ENCODE assay signal across 17 cellular contexts in the genomic region with DNA sequence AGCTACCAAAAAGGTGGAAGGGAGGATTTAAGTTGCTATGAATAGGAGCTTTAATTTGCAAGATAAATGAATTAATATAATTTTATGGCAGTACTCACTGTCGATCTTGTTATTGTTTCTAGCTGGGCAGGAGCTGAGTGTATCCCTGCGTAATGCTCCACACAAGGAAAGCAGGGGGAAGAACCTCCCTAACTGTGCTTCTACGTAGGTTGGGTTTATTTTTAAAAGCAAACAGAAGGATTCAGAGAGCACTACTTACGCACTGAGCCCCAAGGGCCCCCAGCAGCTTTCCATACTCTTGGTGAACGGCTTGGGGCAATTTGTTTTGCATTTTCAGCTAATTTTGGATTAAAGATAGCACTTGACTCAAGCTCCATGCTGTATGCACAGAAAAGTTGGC. TPM values are rescaled to one million over a fixed set of nuclear protein-coding genes. Genes with fewer than 3 reads are reported as not detected.
DNase-seq lines count a peak whose midpoint lies in the region; ATAC-seq, FAIRE-seq and TF ChIP-seq lines count a peak whose summit lies in the region.
"Had no signal": no experiment of that assay in that cellular context is flagged by ENCODE, and none has a peak within 500 bp of the region (broad histone marks: within the 10 kb centered on the region; RNA-seq: fewer than 3 reads in every experiment).

No MANE protein-coding gene starts in this region.

- RAD21 ChIA-PET in GM12878 (lab: Charles Lee; ENCODE audit: unreplicated experiment): interaction anchor here (0.8 to 2.7 kb wide), 6 partner anchors 10 to 174 kb away, joined by 3 to 23 read pairs (median 3); a partner anchor contains a TSS

- DNase-seq in natural killer cell treated with Interleukin-12 subunit alpha and Interleukin-12 subunit beta and Interleukin-15 and Interleukin-18, amount 100 ng/mL, for 72 hours (ENCODE audit: low spot score): no peak
- no peak for DNase-seq in natural killer cell
- no peak for DNase-seq in GM12878 (ENCODE audit: low read depth, low spot score)
- DNase-seq in iris pigment epithelial cell (ENCODE audit: low read depth): peak; percentile 10
- no peak for DNase-seq in naive thymus-derived CD4-positive, alpha-beta T cell
- no peak for DNase-seq in AML-193 (lab: John Stamatoyannopoulos, UW)
- no peak for DNase-seq in NCI-H1092 (lab: John Stamatoyannopoulos, UW)
- DNase-seq: ACHN; BE2C; CD8-positive, alpha-beta T cell; DND-41; GF-D8; NCI-H1048; NCI-H1694 treated with DMSO at 0.1 percent for 48 hours; PC-9 had no signal

- TF ChIP-seq RAD21 in GM12878 (IDR thresholded peaks at IDR 0.05; ENCODE audit: insufficient read depth, low read depth, low read length): no peak

- H3K4me3 ChIP-seq in GM12878: no peak overlapping the region
- H3K4me3 ChIP-seq in naive thymus-derived CD4-positive, alpha-beta T cell (ENCODE audit: low read length): no peak overlapping the region
- H3K4me3 ChIP-seq: GM23338, K562, PC-9 had no signal

- FAIRE-seq in GM12878 (lab: Jason Lieb, UNC): no peak
- FAIRE-seq: K562 had no signal

- peak overlapping the region; percentile 97 to 98 for H3K27ac Mint-ChIP-seq in natural killer cell treated with Interleukin-12 subunit alpha and Interleukin-12 subunit beta and Interleukin-15 and Interleukin-18, amount 100 ng/mL, for 72 hours
- H3K27ac Mint-ChIP-seq in natural killer cell: peak overlapping the region in 1 of 2 donors; percentile 70
- H3K27ac Mint-ChIP-seq in naive thymus-derived CD4-positive, alpha-beta T cell: no peak overlapping the region
- H3K27ac Mint-ChIP-seq: CD8-positive, alpha-beta T cell; GM23338 had no signal

- H3K4me1 Mint-ChIP-seq in natural killer cell treated with Interleukin-12 subunit alpha and Interleukin-12 subunit beta and Interleukin-15 and Interleukin-18, amount 100 ng/mL, for 72 hours (ENCODE audit: low read depth in 2 of 2): peaks cover 89 to 96% of the 10 kb centered on the region in 2 donors
- H3K4me1 Mint-ChIP-seq in natural killer cell: peaks cover 33 to 48% of the 10 kb centered on the region in 2 donors
- H3K4me1 Mint-ChIP-seq in naive thymus-derived CD4-positive, alpha-beta T cell: peaks cover 28 to 86% (median 29%) of the 10 kb centered on the region in 7 donors

- in situ Hi-C loops in GM12878 (cut with MboI): no loop called here

- BruUV-seq in GM12878 (replicated peaks; lab: Mats Ljungman, UMichigan): no TSS peak

- intact Hi-C loops in natural killer cell (cut with micrococcal nuclease) (no loop called here), GM12878 (cut with micrococcal nuclease; ENCODE audit: unreplicated experiment) (loop anchor here (10.0 kb wide), 2 partner anchors 367 to 423 kb away; a partner anchor contains a TSS)
- intact Hi-C loops in naive thymus-derived CD4-positive, alpha-beta T cell (cut with micrococcal nuclease): no loop called here

- POLR2A ChIA-PET in GM12878 (lab: Charles Lee): interaction anchor here (0.6 kb wide), 1 partner anchor 40 kb away, joined by 3 read pairs; no protein-coding TSS in a partner anchor
- POLR2A ChIA-PET in naive thymus-derived CD4-positive, alpha-beta T cell (lab: Charles Lee): interaction anchor here (0.6 to 1.3 kb wide), 2 partner anchors 8 to 9 kb away, joined by 3 to 4 read pairs; no protein-coding TSS in a partner anchor

- no peak overlapping the region for H3K4me2 ChIP-seq in GM12878 (ENCODE audit: control insufficient read depth, insufficient read depth)
- H3K4me2 ChIP-seq: GM23338, PC-9 had no signal

- H3K27me3 Mint-ChIP-seq in natural killer cell treated with Interleukin-12 subunit alpha and Interleukin-12 subunit beta and Interleukin-15 and Interleukin-18, amount 100 ng/mL, for 72 hours: no peaks in the 10 kb centered on the region
- H3K27me3 Mint-ChIP-seq in natural killer cell (ENCODE audit: low read depth in 2 of 2): no peaks in the 10 kb centered on the region
- H3K27me3 Mint-ChIP-seq in naive thymus-derived CD4-positive, alpha-beta T cell: no peaks in the 10 kb centered on the region

- TF ChIP-seq EP300 in GM12878 (IDR thresholded peaks at IDR 0.05; ENCODE audit: borderline replicate concordance in 1 of 2, control insufficient read depth in 1 of 2, low read depth in 2 of 2, low read length in 2 of 2): no peak

- H3K79me2 ChIP-seq in GM12878 (ENCODE audit: control insufficient read depth, insufficient read depth, low read length): peaks cover 35% of the 10 kb centered on the region

- no peak overlapping the region for H3K9ac ChIP-seq in GM12878 (ENCODE audit: control insufficient read depth, insufficient read depth, low read length)

- H3K4me3 Mint-ChIP-seq in natural killer cell treated with Interleukin-12 subunit alpha and Interleukin-12 subunit beta and Interleukin-15 and Interleukin-18, amount 100 ng/mL, for 72 hours: peak overlapping the region; percentile 66
- H3K4me3 Mint-ChIP-seq in natural killer cell: no peak overlapping the region
- no peak overlapping the region for H3K4me3 Mint-ChIP-seq in naive thymus-derived CD4-positive, alpha-beta T cell
- H3K4me3 Mint-ChIP-seq: CD8-positive, alpha-beta T cell; GM23338 had no signal

- TF ChIP-seq CTCF in natural killer cell (IDR thresholded peaks at IDR 0.05) (no peak), GM12878 (IDR thresholded peaks at IDR 0.05 in 2 of 3, conservative IDR thresholded peaks at IDR 0.05 in 1 of 3; ENCODE audit: control insufficient read depth in 2 of 3, extremely low read depth in 1 of 3, insufficient read depth in 1 of 3, low read depth in 3 of 3, low read length in 3 of 3) (no peak)

- CTCF ChIA-PET in GM12878 (lab: Yijun Ruan, JAX): interaction anchor here (0.7 to 16.7 kb wide), 7 partner anchors 8 to 202 kb away, joined by 3 to 251 read pairs (median 4); a partner anchor contains a TSS
- CTCF ChIA-PET in naive thymus-derived CD4-positive, alpha-beta T cell (lab: Charles Lee): interaction anchor here (0.6 kb wide), 1 partner anchor 38 kb away, joined by 3 read pairs; no protein-coding TSS in a partner anchor

- peaks cover 41 to 50% of the 10 kb centered on the region in 2 experiments for H3K36me3 ChIP-seq in GM12878 (ENCODE audit: control insufficient read depth in 2 of 2, insufficient read depth in 2 of 2, low read length in 1 of 2)
- no peaks in the 10 kb centered on the region for H3K36me3 ChIP-seq in naive thymus-derived CD4-positive, alpha-beta T cell (ENCODE audit: control insufficient read depth in 2 of 3, insufficient read depth in 3 of 3, low read length in 3 of 3)
- H3K36me3 ChIP-seq: BE2C had no signal

- SMC1A ChIA-PET in GM12878 (lab: Charles Lee; ENCODE audit: uncharacterized antibody, unreplicated experiment): interaction anchor here (0.6 to 2.7 kb wide), 9 partner anchors 10 to 233 kb away, joined by 3 to 9 read pairs (median 5); no protein-coding TSS in a partner anchor

- no peak for ATAC-seq in natural killer cell treated with Interleukin-12 subunit alpha and Interleukin-12 subunit beta and Interleukin-15 and Interleukin-18, amount 100 ng/mL, for 72 hours
- ATAC-seq in natural killer cell (no peak), GM12878 (no peak)
- no peak for ATAC-seq in naive thymus-derived CD4-positive, alpha-beta T cell
- ATAC-seq: CD8-positive, alpha-beta T cell; GM23338; K562 had no signal

- 79% methylated on average over 5 of the region's 5 CpGs for WGBS in GM12878 (ENCODE audit: insufficient coverage, insufficient replicate concordance, low lambda C conversion rate, missing lambda C conversion rate)

- peaks cover 5% of the 10 kb centered on the region for H4K20me1 ChIP-seq in GM12878 (ENCODE audit: control insufficient read depth, insufficient read depth)

- H3K4me1 ChIP-seq in GM12878 (ENCODE audit: control insufficient read depth, insufficient read depth, low read length): peaks cover 31% of the 10 kb centered on the region
- H3K4me1 ChIP-seq in naive thymus-derived CD4-positive, alpha-beta T cell (ENCODE audit: control insufficient read depth in 2 of 2, insufficient read depth in 2 of 2, low read length in 2 of 2): peaks cover 28 to 37% of the 10 kb centered on the region in 2 donors

- H3K27me3 ChIP-seq in GM12878 (replicated peaks in 1 of 2; ENCODE audit: control insufficient read depth in 2 of 2, insufficient read depth in 2 of 2, low read length in 1 of 2): no peaks in the 10 kb centered on the region
- no peaks in the 10 kb centered on the region for H3K27me3 ChIP-seq in naive thymus-derived CD4-positive, alpha-beta T cell (ENCODE audit: control insufficient read depth in 2 of 2, insufficient read depth in 2 of 2, low read length in 2 of 2)
- H3K27me3 ChIP-seq: BE2C had no signal

- H2AFZ ChIP-seq in GM12878 (ENCODE audit: control insufficient read depth, low read depth, low read length): no peak overlapping the region
- H2AFZ ChIP-seq: GM23338, PC-9 had no signal

- peaks cover 69% of the 10 kb centered on the region for H3K36me3 Mint-ChIP-seq in natural killer cell treated with Interleukin-12 subunit alpha and Interleukin-12 subunit beta and Interleukin-15 and Interleukin-18, amount 100 ng/mL, for 72 hours
- peaks cover 7% of the 10 kb centered on the region for H3K36me3 Mint-ChIP-seq in natural killer cell
- peaks cover 0 to 84% (median 20%) of the 10 kb centered on the region in 5 donors for H3K36me3 Mint-ChIP-seq in naive thymus-derived CD4-positive, alpha-beta T cell

- no peaks in the 10 kb centered on the region for H3K9me3 ChIP-seq in GM12878 (replicated peaks; ENCODE audit: control insufficient read depth, insufficient read depth, low read length)
- no peaks in the 10 kb centered on the region for H3K9me3 ChIP-seq in naive thymus-derived CD4-positive, alpha-beta T cell (ENCODE audit: control insufficient read depth in 2 of 3, low read length in 3 of 3)
- H3K9me3 ChIP-seq: BE2C had no signal

- no peaks in the 10 kb centered on the region for H3K9me3 Mint-ChIP-seq in natural killer cell treated with Interleukin-12 subunit alpha and Interleukin-12 subunit beta and Interleukin-15 and Interleukin-18, amount 100 ng/mL, for 72 hours
- no peaks in the 10 kb centered on the region for H3K9me3 Mint-ChIP-seq in natural killer cell
- no peaks in the 10 kb centered on the region for H3K9me3 Mint-ChIP-seq in naive thymus-derived CD4-positive, alpha-beta T cell
- H3K9me3 Mint-ChIP-seq: CD8-positive, alpha-beta T cell; GM23338 had no signal

- TF ChIP-seq POLR2A in GM12878 (IDR thresholded peaks at IDR 0.05; ENCODE audit: low read depth, low read length): peak; percentile 35; the same call in 1 of the 2 replicates

- no peak overlapping the region for H3K27ac ChIP-seq in GM12878 (ENCODE audit: control insufficient read depth, insufficient read depth)
- H3K27ac ChIP-seq in naive thymus-derived CD4-positive, alpha-beta T cell (ENCODE audit: low read depth, low read length): no peak overlapping the region
- H3K27ac ChIP-seq: PC-9 had no signal

RNA-seq across cellular contexts. Expression of a gene that starts 9.6 kb away (rescaled TPM):
- 100 to 1,000 TPM; 159 to 311 TPM for total RNA-seq in natural killer cell treated with Interleukin-12 subunit alpha and Interleukin-12 subunit beta and Interleukin-15 and Interleukin-18, amount 100 ng/mL, for 72 hours
- 10 to 100 TPM; 56.3 to 98.9 (median 69.6) TPM for total RNA-seq in natural killer cell
- total RNA-seq in GM12878 (2013; cell fraction: nucleolus; rRNA removed): 45.5 and 51.7 TPM in 2 replicates
- total RNA-seq in GM12878 (2014; rRNA removed): 24.1 and 26.8 TPM in 2 replicates
- 19.6 and 23.1 TPM in 2 replicates for total RNA-seq in GM12878 (2014; rRNA removed; fragmentation: Illumina TruSeq; extraction: Trizol)
- 41.6 and 44.9 TPM in 2 replicates for total RNA-seq in GM12878 (2021)
- polyA plus RNA-seq in GM12878 (2011; ENCODE audit: low read depth): 39.0 TPM
- 77.4 and 95.9 TPM in 2 replicates for polyA plus RNA-seq in GM12878 (2011; rRNA removed)
- 141 and 145 TPM in 2 replicates for polyA plus RNA-seq in GM12878 (2011; cell fraction: cytosol; rRNA removed)
- polyA plus RNA-seq in GM12878 (2011; cell fraction: nucleus; rRNA removed): 117 and 144 TPM in 2 replicates
- 44.8 and 52.5 TPM in 2 replicates for polyA plus RNA-seq in GM12878 (2012)
- 25.3 and 27.8 TPM in 2 replicates for polyA plus RNA-seq in GM12878 (2014; fragmentation: Illumina TruSeq; extraction: Trizol)
- polyA plus RNA-seq in GM12878 (2014; fragmentation: Nextera tagmentation; extraction: Ambion mirVana): 10 to 100 TPM in 1 of 2 experiments, 1 to 10 TPM in 1; 7.5 to 14.6 TPM
- polyA plus RNA-seq in GM12878 (2014; rRNA removed): 23.7 and 24.2 TPM in 2 replicates
- 1 to 10 TPM; 2.1 to 6.5 TPM for polyA plus RNA-seq in GM12878 (2016; fragmentation: Nextera tagmentation; extraction: Ambion mirVana)
- polyA minus RNA-seq in GM12878 (2011; rRNA and poly(A)+ RNA removed): 215 and 257 TPM in 2 replicates
- polyA minus RNA-seq in GM12878 (2011; cell fraction: cytosol; rRNA and poly(A)+ RNA removed): 123 and 126 TPM in 2 replicates
- 83.2 and 120 TPM in 2 replicates for polyA minus RNA-seq in GM12878 (2011; cell fraction: nucleus; rRNA and poly(A)+ RNA removed)
- 10 to 100 TPM in 3 of 5 experiments, under 1 TPM in 2; 0.38 to 57.2 (median 35.7) TPM for total RNA-seq in naive thymus-derived CD4-positive, alpha-beta T cell
- polyA plus RNA-seq in naive thymus-derived CD4-positive, alpha-beta T cell: under 1 TPM; 0.17 to 0.23 TPM

Comparison
In these comparisons a context has a peak if more than half of its experiments do, and no peak if none do; other contexts are left out.
1. H3K27ac Mint-ChIP-seq: peak in natural killer cell treated with Interleukin-12 subunit alpha and Interleukin-12 subunit beta and Interleukin-15 and Interleukin-18, amount 100 ng/mL, for 72 hours (2 of 2); none in naive thymus-derived CD4-positive, alpha-beta T cell (0 of 9).